In the genomic region with DNA sequence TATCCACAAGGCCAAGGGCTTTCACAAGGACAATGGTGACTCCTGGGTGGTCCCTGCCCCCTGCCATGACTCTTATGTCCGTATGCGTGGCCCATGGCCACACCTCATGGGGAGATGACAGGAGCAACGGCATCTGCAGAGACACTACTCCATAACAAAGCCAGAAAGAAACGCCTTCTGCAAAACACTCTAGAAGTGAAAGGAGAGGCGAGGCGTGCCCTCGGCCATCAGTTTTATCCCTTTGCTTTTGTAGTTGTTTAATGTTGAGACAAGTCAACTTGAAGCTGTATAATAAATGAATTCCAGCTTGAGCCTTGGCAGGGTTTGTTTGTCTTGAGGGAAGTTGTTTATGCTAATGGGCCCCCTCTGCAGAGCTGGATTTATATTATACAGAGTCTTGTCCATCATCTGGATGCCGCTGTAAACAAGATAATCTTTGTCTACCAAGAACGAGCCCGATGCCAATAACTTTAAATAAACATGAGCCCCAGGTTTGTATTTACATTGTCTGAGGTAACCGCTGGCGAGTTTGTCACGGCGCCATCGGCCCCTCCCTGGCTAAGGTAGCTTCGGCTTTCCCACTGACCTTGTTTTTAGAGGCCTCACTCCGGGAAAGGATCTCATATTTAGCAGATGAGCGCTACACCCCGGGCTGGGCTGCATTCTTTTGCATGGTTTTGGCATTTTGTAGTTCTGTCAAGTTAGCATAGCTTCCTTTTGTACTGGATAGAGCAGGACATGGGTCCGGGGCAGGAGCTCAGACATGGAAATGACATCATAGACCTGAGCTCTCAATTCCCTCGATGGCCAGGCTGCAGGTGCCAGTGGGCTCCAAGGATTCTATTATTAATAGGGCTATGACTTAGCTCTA, we compare ENCODE assay signal across 20 cellular contexts.
DNase-seq lines count a peak whose midpoint lies in the region; ATAC-seq, FAIRE-seq and TF ChIP-seq lines count a peak whose summit lies in the region.
"Had no signal": no experiment of that assay in that cellular context is flagged by ENCODE, and none has a peak within 500 bp of the region (broad histone marks: within the 10 kb centered on the region; RNA-seq: fewer than 3 reads in every experiment).

No MANE protein-coding gene starts in this region.

- H3K4me1 ChIP-seq in SJCRH30 (peaks cover 21% of the 10 kb centered on the region), urinary bladder (ENCODE audit: insufficient read depth) (no peaks in the 10 kb centered on the region)
- H3K4me1 ChIP-seq: HAP-1 had no signal

- no peaks in the 10 kb centered on the region for H3K27me3 ChIP-seq in SJCRH30

- H3K27ac ChIP-seq in SJCRH30 (peak overlapping the region; percentile 31; the same call in 1 of the 2 replicates), urinary bladder (ENCODE audit: low read depth) (peak overlapping the region; percentile 24)
- H3K27ac ChIP-seq: KMS-11, lower lobe of right lung had no signal

- peaks cover 8% of the 10 kb centered on the region for H3K27me3 Mint-ChIP-seq in glutamatergic neuron (ENCODE audit: unreplicated experiment)

- peaks cover 8% of the 10 kb centered on the region for H3K9me3 Mint-ChIP-seq in glutamatergic neuron (ENCODE audit: unreplicated experiment)

- H3K4me3 Mint-ChIP-seq in glutamatergic neuron (ENCODE audit: unreplicated experiment), result no peak overlapping the region
- H3K4me3 Mint-ChIP-seq: activated B cell treated with CpG ODN at 0.5 μM for 24 hours, neural crest cell had no signal

- intact Hi-C loops in lower leg skin (cut with DNase I; ENCODE audit: low total_unique reads), result no loop called here

- no peak for FAIRE-seq in GM19239 (lab: Jason Lieb, UNC)

- no peak for TF ChIP-seq POLR2A in lower leg skin (IDR thresholded peaks at IDR 0.05)

- H3K4me3 ChIP-seq in SJCRH30 (peak overlapping the region; percentile 46), urinary bladder (ENCODE audit: low read depth, low read length) (no peak overlapping the region), lower leg skin (ENCODE audit: low read depth, poor library complexity, severe bottlenecking) (no peak overlapping the region)
- H3K4me3 ChIP-seq: HAP-1, lower lobe of right lung had no signal

- ATAC-seq in left lobe of liver, result peak; percentile 54
- ATAC-seq: activated naive CD4-positive, alpha-beta T cell treated with anti-CD3 and anti-CD28 coated beads, Interleukin-2, amount 50 U/mL, for 72 hours; lower lobe of right lung had no signal

- no peak overlapping the region for H3K27ac Mint-ChIP-seq in glutamatergic neuron (ENCODE audit: unreplicated experiment)
- H3K27ac Mint-ChIP-seq: activated B cell treated with CpG ODN at 0.5 μM for 24 hours had no signal

- DNase-seq in NCI-H2081 (lab: John Stamatoyannopoulos, UW) (peak; percentile 13 to 51), NCI-H2081 treated with DMSO at 0.1 percent for 48 hours (lab: John Stamatoyannopoulos, UW) (no peak), SJCRH30 (peak; percentile 52 to 60), left lobe of liver (ENCODE audit: low spot score) (no peak), lower leg skin (ENCODE audit: low spot score in 2 of 2) (no peak), GM19239 (ENCODE audit: insufficient read length, low spot score) (no peak), glutamatergic neuron (no peak)
- DNase-seq: ACHN; activated B cell treated with CpG ODN at 0.5 μM for 24 hours; activated CD8-positive, alpha-beta memory T cell treated with anti-CD3 and anti-CD28 coated beads, Interleukin-2, amount 50 U/mL, for 4 hours; caudate nucleus; lower lobe of right lung; NCI-H187; OCI-M1; stimulated activated naive CD4-positive, alpha-beta T cell treated with Interleukin-2 at 50 U/mL for 16 hours had no signal

- H3K36me3 Mint-ChIP-seq in glutamatergic neuron (ENCODE audit: unreplicated experiment), result peaks cover 30% of the 10 kb centered on the region

- no peaks in the 10 kb centered on the region for H3K9me3 ChIP-seq in SJCRH30 (replicated peaks)

- TF ChIP-seq CTCF in lower leg skin (IDR thresholded peaks at IDR 0.05) (no peak), glutamatergic neuron (IDR thresholded peaks at IDR 0.05; ENCODE audit: partially characterized antibody, unreplicated experiment) (no peak)

- 24% methylated on average over 21 of the region's 21 CpGs for WGBS in urinary bladder
- 41 to 50% methylated on average over 21 of the region's 21 CpGs for WGBS in lower leg skin, 2 donors

- H3K36me3 ChIP-seq in SJCRH30 (no peaks in the 10 kb centered on the region), urinary bladder (ENCODE audit: insufficient read depth) (no peaks in the 10 kb centered on the region)
- H3K36me3 ChIP-seq: HAP-1, lower lobe of right lung had no signal

- H3K4me1 Mint-ChIP-seq in glutamatergic neuron (ENCODE audit: low read depth, unreplicated experiment), result peaks cover 6% of the 10 kb centered on the region
- H3K4me1 Mint-ChIP-seq: activated B cell treated with CpG ODN at 0.5 μM for 24 hours had no signal

Comparison
In these comparisons a context has a peak if more than half of its experiments do, and no peak if none do; other contexts are left out.
1. DNase-seq: peak in NCI-H2081 (2 of 2) and SJCRH30 (2 of 2); none in NCI-H2081 treated with DMSO at 0.1 percent for 48 hours (single experiment), left lobe of liver (single experiment), lower leg skin (0 of 2), GM19239 (single experiment) and glutamatergic neuron (single experiment).